Comparison of ENCODE assay signal across 8 cellular contexts in genomic region chr2:180077295-180077906, GRCh38.
A peak's percentile ranks its signal among the peaks of the same experiment; 100 is the strongest.
DNase-seq lines count a peak whose midpoint lies in the region; ATAC-seq and TF ChIP-seq lines count a peak whose summit lies in the region.

No MANE protein-coding gene starts in this region.

- peaks cover 5% of the 10 kb centered on the region for H3K27me3 Mint-ChIP-seq in activated T-cell treated with anti-CD3 and anti-CD28 coated beads, Interleukin-2, amount 50 U/mL, for 4 hours (ENCODE audit: low read depth)

- H3K4me1 ChIP-seq in right atrium auricular region (no peaks in the 10 kb centered on the region), right cardiac atrium (ENCODE audit: control insufficient read depth, insufficient read depth, low read length) (no peaks in the 10 kb centered on the region), esophagus squamous epithelium (no peaks in the 10 kb centered on the region), stomach (no peaks in the 10 kb centered on the region), trophoblast cell (ENCODE audit: control insufficient read depth in 1 of 2, insufficient read depth in 2 of 2, low read length in 2 of 2) (no peaks in the 10 kb centered on the region)

- H2BK5ac ChIP-seq in trophoblast cell (ENCODE audit: low read depth, low read length, poor library complexity) = no peak overlapping the region

- H3K79me1 ChIP-seq in trophoblast cell (ENCODE audit: low read length) = no peaks in the 10 kb centered on the region

- no peak overlapping the region for H2BK12ac ChIP-seq in trophoblast cell (ENCODE audit: low read length)

- H3K27me3 ChIP-seq in right atrium auricular region = no peaks in the 10 kb centered on the region
- no peaks in the 10 kb centered on the region for H3K27me3 ChIP-seq in right cardiac atrium (ENCODE audit: control insufficient read depth, insufficient read depth)
- H3K27me3 ChIP-seq in esophagus squamous epithelium = no peaks in the 10 kb centered on the region
- peaks cover 0 to under 1% (median 0%) of the 10 kb centered on the region in 3 donors for H3K27me3 ChIP-seq in stomach
- H3K27me3 ChIP-seq in trophoblast cell (ENCODE audit: insufficient read depth, low read length) = no peaks in the 10 kb centered on the region

- H4K8ac ChIP-seq in trophoblast cell (ENCODE audit: low read depth, low read length) = no peak overlapping the region

- TF ChIP-seq POLR2A in esophagus squamous epithelium (IDR thresholded peaks at IDR 0.05) (no peak), stomach (IDR thresholded peaks at IDR 0.05) (no peak)

- intact Hi-C loops in right cardiac atrium (cut with DNase I) = loop anchor here in 1 of 4 donors (10.0 kb wide), 1 partner anchor 653 kb away; no protein-coding TSS in a partner anchor
- intact Hi-C loops in esophagus squamous epithelium (cut with DNase I) = no loop called here
- intact Hi-C loops in stomach (cut with DNase I; ENCODE audit: low total_unique reads) = no loop called here

- no peak overlapping the region for H3K14ac ChIP-seq in trophoblast cell (ENCODE audit: low read length)

- no peaks in the 10 kb centered on the region for H3K36me3 Mint-ChIP-seq in activated T-cell treated with anti-CD3 and anti-CD28 coated beads, Interleukin-2, amount 50 U/mL, for 4 hours (ENCODE audit: insufficient read depth)

- no peak for TF ChIP-seq EP300 in stomach (IDR thresholded peaks at IDR 0.05)

- no peaks in the 10 kb centered on the region for H3K4me1 Mint-ChIP-seq in activated T-cell treated with anti-CD3 and anti-CD28 coated beads, Interleukin-2, amount 50 U/mL, for 4 hours (ENCODE audit: low read depth)

- H4K12ac ChIP-seq in trophoblast cell (ENCODE audit: low read depth, low read length) = no peak overlapping the region

- H2BK120ac ChIP-seq in trophoblast cell (ENCODE audit: insufficient read depth, low read length, poor library complexity) = no peak overlapping the region

- no peak overlapping the region for H3K4me3 Mint-ChIP-seq in activated T-cell treated with anti-CD3 and anti-CD28 coated beads, Interleukin-2, amount 50 U/mL, for 4 hours

- peaks cover 14% of the 10 kb centered on the region for H3K9me3 Mint-ChIP-seq in activated T-cell treated with anti-CD3 and anti-CD28 coated beads, Interleukin-2, amount 50 U/mL, for 4 hours

- peak; percentile 45 to 72 for TF ChIP-seq CTCF in right atrium auricular region (IDR thresholded peaks at IDR 0.05)
- TF ChIP-seq CTCF in esophagus squamous epithelium (IDR thresholded peaks at IDR 0.05) = peak in 5 of 6 experiments; percentile 8 to 70 (median 48)
- TF ChIP-seq CTCF in stomach (IDR thresholded peaks at IDR 0.05) = peak in 5 of 7 experiments; percentile 13 to 50 (median 33)

- H3K79me2 ChIP-seq in trophoblast cell (ENCODE audit: control insufficient read depth, insufficient read depth, low read length, poor library complexity) = no peaks in the 10 kb centered on the region

- H3K4me2 ChIP-seq in trophoblast cell (ENCODE audit: low read length) = no peak overlapping the region

- ATAC-seq in right cardiac atrium = no peak
- no peak for ATAC-seq in activated T-cell treated with anti-CD3 and anti-CD28 coated beads, Interleukin-2, amount 50 U/mL, for 4 hours

- H3K36me3 ChIP-seq in right atrium auricular region = no peaks in the 10 kb centered on the region
- no peaks in the 10 kb centered on the region for H3K36me3 ChIP-seq in esophagus squamous epithelium
- H3K36me3 ChIP-seq in stomach = no peaks in the 10 kb centered on the region
- no peaks in the 10 kb centered on the region for H3K36me3 ChIP-seq in trophoblast cell (ENCODE audit: control insufficient read depth in 1 of 2, insufficient read depth in 2 of 2, low read length in 2 of 2)

- no peak overlapping the region for H3K18ac ChIP-seq in trophoblast cell (ENCODE audit: low read length)

- H3K27ac ChIP-seq in right atrium auricular region (no peak overlapping the region), right cardiac atrium (ENCODE audit: low read length) (no peak overlapping the region), esophagus squamous epithelium (no peak overlapping the region), stomach (no peak overlapping the region), trophoblast cell (ENCODE audit: low read depth, low read length) (no peak overlapping the region)

- no peak for DNase-seq in right atrium auricular region (ENCODE audit: low spot score)
- DNase-seq in right cardiac atrium = no peak
- DNase-seq in NCI-H526 treated with DMSO at 0.1 percent for 48 hours (lab: John Stamatoyannopoulos, UW) = peak; percentile 5
- DNase-seq in esophagus squamous epithelium (lab: John Stamatoyannopoulos, UW) = no peak
- no peak for DNase-seq in stomach
- no peak for DNase-seq in activated T-cell treated with anti-CD3 and anti-CD28 coated beads, Interleukin-2, amount 50 U/mL, for 4 hours
- no peak for DNase-seq in mucosa of gallbladder (ENCODE audit: low spot score)
- DNase-seq in trophoblast cell = no peak

- no peak overlapping the region for H3K4ac ChIP-seq in trophoblast cell (ENCODE audit: low read depth, low read length)

- no peak overlapping the region for H3K23ac ChIP-seq in trophoblast cell (ENCODE audit: low read length)

- 13% methylated on average over 3 of the region's 3 CpGs for WGBS in right cardiac atrium
- WGBS in esophagus squamous epithelium, 2 donors = 11 to 14% methylated on average over 3 of the region's 3 CpGs
- 7 to 14% (median 10%) methylated on average over 3 of the region's 3 CpGs for WGBS in stomach, 5 donors
- WGBS in trophoblast cell (ENCODE audit: extremely low coverage, insufficient coverage, insufficient read length) = no CpG with 5 or more reads among the region's 3 CpGs

- H2AK5ac ChIP-seq in trophoblast cell (ENCODE audit: low read length) = no peak overlapping the region

- H3K4me3 ChIP-seq in right atrium auricular region (no peak overlapping the region), right cardiac atrium (ENCODE audit: low read length) (no peak overlapping the region), esophagus squamous epithelium (no peak overlapping the region), stomach (no peak overlapping the region), trophoblast cell (ENCODE audit: low read depth, low read length) (no peak overlapping the region)

- H3K9me3 ChIP-seq in right atrium auricular region = peaks cover 0 to 5% of the 10 kb centered on the region in 2 donors
- no peaks in the 10 kb centered on the region for H3K9me3 ChIP-seq in right cardiac atrium (ENCODE audit: control insufficient read depth, low read length)
- H3K9me3 ChIP-seq in esophagus squamous epithelium = no peaks in the 10 kb centered on the region
- H3K9me3 ChIP-seq in stomach = peaks cover 0 to 7% (median 3%) of the 10 kb centered on the region in 4 donors
- no peaks in the 10 kb centered on the region for H3K9me3 ChIP-seq in trophoblast cell (ENCODE audit: insufficient read depth, low read depth, low read length)

- no peak overlapping the region for H4K91ac ChIP-seq in trophoblast cell (ENCODE audit: low read depth, low read length)

- H2AFZ ChIP-seq in trophoblast cell (ENCODE audit: insufficient read depth, low read length, poor library complexity) = no peak overlapping the region

- no peak overlapping the region for H3K9ac ChIP-seq in trophoblast cell (ENCODE audit: low read length)
